Comparison of ENCODE assay signal across 23 cellular contexts in genomic region chr12:127035011-127035879, GRCh38.
"Had no signal": no experiment of that assay in that cellular context is flagged by ENCODE, and none has a peak within 500 bp of the region (broad histone marks: within the 10 kb centered on the region; RNA-seq: fewer than 3 reads in every experiment).

No MANE protein-coding gene starts in this region.

- ATAC-seq: activated T-cell treated with anti-CD3 and anti-CD28 coated beads, Interleukin-2, amount 50 U/mL, for 72 hours; effector memory CD8-positive, alpha-beta T cell; psoas muscle; right cardiac atrium; stimulated activated effector memory CD8-positive, alpha-beta T cell treated with anti-CD3 and anti-CD28 coated beads, Interleukin-12 subunit alpha, Interleukin-12 subunit beta, amount 100 ng/mL, for 72 hours had no signal

- DNase-seq: activated CD4-positive, alpha-beta T cell treated with anti-CD3 and anti-CD28 coated beads, Interleukin-2, amount 50 U/mL, for 4 hours; activated CD4-positive, CD25-positive, alpha-beta regulatory T cell treated with anti-CD3 and anti-CD28 coated beads, Interleukin-2, amount 50 U/mL, for 72 hours; activated effector memory CD4-positive, alpha-beta T cell treated with anti-CD3 and anti-CD28 coated beads, Interleukin-2, amount 50 U/mL, for 16 hours; activated T-cell treated with anti-CD3 and anti-CD28 coated beads, Interleukin-2, amount 50 U/mL, for 72 hours; effector memory CD8-positive, alpha-beta T cell; esophagus squamous epithelium; naive B cell; ovary; psoas muscle; right cardiac atrium; stimulated activated CD4-positive, alpha-beta T cell treated with anti-CD3 and anti-CD28 coated beads, Interleukin-4, amount 100 ng/mL, for 24 hours; stomach; T-helper 1 cell; T-helper 9 cell had no signal

- H3K4me2 ChIP-seq: smooth muscle cell had no signal

- H3K27ac Mint-ChIP-seq: activated naive CD4-positive, alpha-beta T cell treated with anti-CD3 and anti-CD28 coated beads, Interleukin-2, amount 50 U/mL, for 24 hours; activated T-cell treated with anti-CD3 and anti-CD28 coated beads, Interleukin-2, amount 50 U/mL, for 72 hours; dendritic cell treated with granulocyte-macrophage colony-stimulating factor and Interleukin-4, amounts not matched to agents 40 ng/mL and 50 ng/mL, for 4 days; effector memory CD8-positive, alpha-beta T cell; memory B cell; naive B cell; stimulated activated effector memory CD8-positive, alpha-beta T cell treated with anti-CD3 and anti-CD28 coated beads, Interleukin-12 subunit alpha, Interleukin-12 subunit beta, amount 100 ng/mL, for 72 hours; type B pancreatic cell had no signal

- H3K27me3 Mint-ChIP-seq: activated naive CD4-positive, alpha-beta T cell treated with anti-CD3 and anti-CD28 coated beads, Interleukin-2, amount 50 U/mL, for 24 hours; dendritic cell treated with granulocyte-macrophage colony-stimulating factor and Interleukin-4, amounts not matched to agents 40 ng/mL and 50 ng/mL, for 4 days; memory B cell; naive B cell had no signal

- H3K4me3 Mint-ChIP-seq: activated naive CD4-positive, alpha-beta T cell treated with anti-CD3 and anti-CD28 coated beads, Interleukin-2, amount 50 U/mL, for 24 hours; activated T-cell treated with anti-CD3 and anti-CD28 coated beads, Interleukin-2, amount 50 U/mL, for 72 hours; dendritic cell treated with granulocyte-macrophage colony-stimulating factor and Interleukin-4, amounts not matched to agents 40 ng/mL and 50 ng/mL, for 4 days; effector memory CD8-positive, alpha-beta T cell; memory B cell; naive B cell; neural crest cell; stimulated activated effector memory CD8-positive, alpha-beta T cell treated with anti-CD3 and anti-CD28 coated beads, Interleukin-12 subunit alpha, Interleukin-12 subunit beta, amount 100 ng/mL, for 72 hours; type B pancreatic cell had no signal

- H3K27ac ChIP-seq: ascending aorta, esophagus squamous epithelium, ovary, psoas muscle, stomach, VCaP had no signal

- H3K27me3 ChIP-seq: ascending aorta, esophagus squamous epithelium, ovary had no signal

- H3K4me1 ChIP-seq: ascending aorta, esophagus squamous epithelium, psoas muscle, stomach had no signal

- H3K36me3 ChIP-seq: ascending aorta, esophagus squamous epithelium, ovary, stomach had no signal

- H3K4me1 Mint-ChIP-seq: activated naive CD4-positive, alpha-beta T cell treated with anti-CD3 and anti-CD28 coated beads, Interleukin-2, amount 50 U/mL, for 24 hours; memory B cell; naive B cell; neural crest cell; stimulated activated effector memory CD8-positive, alpha-beta T cell treated with anti-CD3 and anti-CD28 coated beads, Interleukin-12 subunit alpha, Interleukin-12 subunit beta, amount 100 ng/mL, for 72 hours had no signal

- H3K9me3 Mint-ChIP-seq: activated naive CD4-positive, alpha-beta T cell treated with anti-CD3 and anti-CD28 coated beads, Interleukin-2, amount 50 U/mL, for 24 hours; effector memory CD8-positive, alpha-beta T cell; neural crest cell; stimulated activated effector memory CD8-positive, alpha-beta T cell treated with anti-CD3 and anti-CD28 coated beads, Interleukin-12 subunit alpha, Interleukin-12 subunit beta, amount 100 ng/mL, for 72 hours; type B pancreatic cell had no signal

- H3K4me3 ChIP-seq: ascending aorta, esophagus squamous epithelium, ovary, psoas muscle, smooth muscle cell, stomach had no signal

- H3K36me3 Mint-ChIP-seq: activated naive CD4-positive, alpha-beta T cell treated with anti-CD3 and anti-CD28 coated beads, Interleukin-2, amount 50 U/mL, for 24 hours; memory B cell; naive B cell; stimulated activated effector memory CD8-positive, alpha-beta T cell treated with anti-CD3 and anti-CD28 coated beads, Interleukin-12 subunit alpha, Interleukin-12 subunit beta, amount 100 ng/mL, for 72 hours; type B pancreatic cell had no signal

- H3K9me3 ChIP-seq: ascending aorta, esophagus squamous epithelium, ovary, psoas muscle, stomach had no signal
